ENCODE assay signal across 1 cellular context in the genomic region with DNA sequence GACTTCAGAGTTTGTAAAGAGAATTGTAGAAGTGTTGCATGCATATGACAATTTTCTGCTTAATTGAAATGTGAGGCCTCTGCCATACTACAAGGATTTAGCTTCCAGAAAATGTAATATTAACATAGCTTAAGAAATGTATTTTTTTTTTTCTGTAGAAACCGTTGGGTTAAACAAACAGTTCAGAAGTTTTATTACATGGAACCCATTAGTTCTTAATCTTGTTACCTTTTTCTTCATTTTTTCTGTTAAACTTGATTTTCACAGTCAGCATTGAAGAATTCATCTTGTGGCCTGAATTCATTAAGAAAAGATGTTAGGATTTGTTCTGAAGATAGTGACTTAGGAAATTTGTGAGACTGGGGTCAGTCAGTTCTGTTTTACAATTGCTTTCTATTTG.
TF ChIP-seq lines count a peak whose summit lies in the region.

No MANE protein-coding gene starts in this region.

TF ChIP-seq in H1, 55 proteins besides CTCF, POLR2A, EP300 and RAD21:
- TF ChIP-seq SRF (IDR thresholded peaks at IDR 0.05; ENCODE audit: low read depth, low read length) (no peak), RBBP5 (IDR thresholded peaks at IDR 0.05; ENCODE audit: borderline replicate concordance, low read depth, low read length) (no peak)
